In genomic region chr1:28840928-28841544, GRCh38 we compare ENCODE assay signal across 34 cellular contexts. TPM values are rescaled to one million over a fixed set of nuclear protein-coding genes. Genes with fewer than 3 reads are reported as not detected.
"Had no signal": no experiment of that assay in that cellular context is flagged by ENCODE, and none has a peak within 500 bp of the region (broad histone marks: within the 10 kb centered on the region; RNA-seq: fewer than 3 reads in every experiment).

No MANE protein-coding gene starts in this region.

- H3K27ac Mint-ChIP-seq: activated CD4-positive, alpha-beta T cell treated with anti-CD3 and anti-CD28 coated beads for 36 hours; activated CD8-positive, alpha-beta memory T cell treated with anti-CD3 and anti-CD28 coated beads, Interleukin-2, amount 10 ng/mL, durations not matched to agents 7 days and 5 days; activated CD8-positive, alpha-beta T cell treated with anti-CD3 and anti-CD28 coated beads, Interleukin-2, amount 10 ng/mL, durations not matched to agents 7 days and 5 days; activated naive CD4-positive, alpha-beta T cell treated with anti-CD3 and anti-CD28 coated beads, Interleukin-2, amount 50 U/mL, for 24 hours; activated naive CD8-positive, alpha-beta T cell treated with anti-CD3 and anti-CD28 coated beads, Interleukin-2, amount 50 U/mL, for 24 hours; activated T-helper 2 cell treated with anti-CD3 and anti-CD28 coated beads, Interferon-gamma antibody, Interleukin-2, Interleukin-4, amounts not matched to agents 10 μg/mL and 5 μg/mL and 100 μg/mL, durations not matched to agents 14 hours and 24 hours and 36 hours; natural killer cell treated with Interleukin-12 subunit alpha and Interleukin-12 subunit beta and Interleukin-15 and Interleukin-18, amount 100 ng/mL, for 72 hours; stimulated activated effector memory CD8-positive, alpha-beta T cell treated with anti-CD3 and anti-CD28 coated beads, Interleukin-12 subunit alpha, Interleukin-12 subunit beta, amount 100 ng/mL, for 72 hours; stimulated activated naive CD8-positive, alpha-beta T cell treated with anti-CD3 and anti-CD28 coated beads, Interleukin-15, Interleukin-2, amounts not matched to agents 100 ng/mL and 50 ng/mL, for 24 hours; T-helper 1 cell treated with Interleukin-12 subunit alpha and Interleukin-12 subunit beta and Interleukin-4 antibody, amounts not matched to agents 30 μg/mL and 1 μg/mL, for 36 hours had no signal

- H3K36me3 Mint-ChIP-seq: activated CD8-positive, alpha-beta memory T cell treated with anti-CD3 and anti-CD28 coated beads, Interleukin-2, amount 10 ng/mL, durations not matched to agents 7 days and 5 days; activated naive CD4-positive, alpha-beta T cell treated with anti-CD3 and anti-CD28 coated beads, Interleukin-2, amount 50 U/mL, for 24 hours; natural killer cell treated with Interleukin-12 subunit alpha and Interleukin-12 subunit beta and Interleukin-15 and Interleukin-18, amount 100 ng/mL, for 72 hours; stimulated activated effector memory CD8-positive, alpha-beta T cell treated with anti-CD3 and anti-CD28 coated beads, Interleukin-12 subunit alpha, Interleukin-12 subunit beta, amount 100 ng/mL, for 72 hours had no signal

- H2AFZ ChIP-seq: hepatocyte had no signal

- ATAC-seq: activated CD4-positive, alpha-beta T cell treated with anti-CD3 and anti-CD28 coated beads for 36 hours; activated CD8-positive, alpha-beta memory T cell treated with anti-CD3 and anti-CD28 coated beads, Interleukin-2, amount 10 ng/mL, durations not matched to agents 7 days and 5 days; activated CD8-positive, alpha-beta T cell treated with anti-CD3 and anti-CD28 coated beads, Interleukin-2, amount 10 ng/mL, durations not matched to agents 7 days and 5 days; activated naive CD8-positive, alpha-beta T cell treated with anti-CD3 and anti-CD28 coated beads, Interleukin-2, amount 50 U/mL, for 24 hours; gastroesophageal sphincter; left cardiac atrium; left ventricle myocardium superior; mucosa of descending colon; natural killer cell treated with Interleukin-12 subunit alpha and Interleukin-12 subunit beta and Interleukin-15 and Interleukin-18, amount 100 ng/mL, for 72 hours; sciatic nerve; stimulated activated effector memory CD8-positive, alpha-beta T cell treated with anti-CD3 and anti-CD28 coated beads, Interleukin-12 subunit alpha, Interleukin-12 subunit beta, amount 100 ng/mL, for 72 hours had no signal

- H3K4me2 ChIP-seq: hepatocyte had no signal

- H3K79me2 ChIP-seq: hepatocyte had no signal

- H3K36me3 ChIP-seq: gastroesophageal sphincter, thoracic aorta had no signal

- H3K4me3 ChIP-seq: gastroesophageal sphincter, hepatocyte, mucosa of descending colon, skin epidermis, thoracic aorta had no signal

- H3K27ac ChIP-seq: gastroesophageal sphincter, hepatocyte, skin epidermis, thoracic aorta had no signal

- H3K9me3 Mint-ChIP-seq: activated naive CD4-positive, alpha-beta T cell treated with anti-CD3 and anti-CD28 coated beads, Interleukin-2, amount 50 U/mL, for 24 hours; activated naive CD8-positive, alpha-beta T cell treated with anti-CD3 and anti-CD28 coated beads, Interleukin-2, amount 50 U/mL, for 24 hours; activated T-helper 2 cell treated with anti-CD3 and anti-CD28 coated beads, Interferon-gamma antibody, Interleukin-2, Interleukin-4, amounts not matched to agents 10 μg/mL and 5 μg/mL and 100 μg/mL, durations not matched to agents 14 hours and 24 hours and 36 hours; central memory CD8-positive, alpha-beta T cell; natural killer cell treated with Interleukin-12 subunit alpha and Interleukin-12 subunit beta and Interleukin-15 and Interleukin-18, amount 100 ng/mL, for 72 hours; stimulated activated effector memory CD8-positive, alpha-beta T cell treated with anti-CD3 and anti-CD28 coated beads, Interleukin-12 subunit alpha, Interleukin-12 subunit beta, amount 100 ng/mL, for 72 hours; stimulated activated naive CD8-positive, alpha-beta T cell treated with anti-CD3 and anti-CD28 coated beads, Interleukin-15, Interleukin-2, amounts not matched to agents 100 ng/mL and 50 ng/mL, for 24 hours; T-helper 1 cell treated with Interleukin-12 subunit alpha and Interleukin-12 subunit beta and Interleukin-4 antibody, amounts not matched to agents 30 μg/mL and 1 μg/mL, for 36 hours had no signal

- H3K4me1 ChIP-seq: gastroesophageal sphincter had no signal

- DNase-seq: activated CD4-positive, alpha-beta T cell treated with anti-CD3 and anti-CD28 coated beads for 36 hours; activated CD4-positive, CD25-positive, alpha-beta regulatory T cell; activated CD8-positive, alpha-beta memory T cell treated with anti-CD3 and anti-CD28 coated beads, Interleukin-2, amount 10 ng/mL, durations not matched to agents 7 days and 5 days; activated CD8-positive, alpha-beta T cell treated with anti-CD3 and anti-CD28 coated beads, Interleukin-2, amount 10 ng/mL, durations not matched to agents 7 days and 5 days; activated naive CD8-positive, alpha-beta T cell treated with anti-CD3 and anti-CD28 coated beads, Interleukin-2, amount 50 U/mL, for 24 hours; activated T-cell treated with anti-CD3 and anti-CD28 coated beads, Interleukin-2, amount 50 U/mL, for 48 hours; dermis blood vessel endothelial cell; effector CD4-positive, alpha-beta T cell; left cardiac atrium; left ventricle myocardium superior; mucosa of descending colon; stimulated activated CD4-positive, alpha-beta T cell treated with anti-CD3 and anti-CD28 coated beads, Interleukin-12 subunit alpha, Interleukin-12 subunit beta, amount 100 ng/mL, for 4 hours; stimulated activated CD4-positive, alpha-beta T cell treated with anti-CD3 and anti-CD28 coated beads, Interleukin-4, amount 100 ng/mL, for 24 hours; trophoblast cell had no signal

- H3K27me3 ChIP-seq: hepatocyte had no signal

- H3K9me3 ChIP-seq: gastroesophageal sphincter, mucosa of descending colon, thoracic aorta had no signal

- H3K4me1 Mint-ChIP-seq: central memory CD8-positive, alpha-beta T cell; stimulated activated effector memory CD8-positive, alpha-beta T cell treated with anti-CD3 and anti-CD28 coated beads, Interleukin-12 subunit alpha, Interleukin-12 subunit beta, amount 100 ng/mL, for 72 hours had no signal

- H3K4me3 Mint-ChIP-seq: activated CD4-positive, alpha-beta T cell treated with anti-CD3 and anti-CD28 coated beads for 36 hours; activated CD8-positive, alpha-beta memory T cell treated with anti-CD3 and anti-CD28 coated beads, Interleukin-2, amount 10 ng/mL, durations not matched to agents 7 days and 5 days; activated CD8-positive, alpha-beta T cell treated with anti-CD3 and anti-CD28 coated beads, Interleukin-2, amount 10 ng/mL, durations not matched to agents 7 days and 5 days; activated naive CD4-positive, alpha-beta T cell treated with anti-CD3 and anti-CD28 coated beads, Interleukin-2, amount 50 U/mL, for 24 hours; activated naive CD8-positive, alpha-beta T cell treated with anti-CD3 and anti-CD28 coated beads, Interleukin-2, amount 50 U/mL, for 24 hours; central memory CD8-positive, alpha-beta T cell; natural killer cell treated with Interleukin-12 subunit alpha and Interleukin-12 subunit beta and Interleukin-15 and Interleukin-18, amount 100 ng/mL, for 72 hours; stimulated activated effector memory CD8-positive, alpha-beta T cell treated with anti-CD3 and anti-CD28 coated beads, Interleukin-12 subunit alpha, Interleukin-12 subunit beta, amount 100 ng/mL, for 72 hours; stimulated activated naive CD8-positive, alpha-beta T cell treated with anti-CD3 and anti-CD28 coated beads, Interleukin-15, Interleukin-2, amounts not matched to agents 100 ng/mL and 50 ng/mL, for 24 hours; T-helper 1 cell treated with Interleukin-12 subunit alpha and Interleukin-12 subunit beta and Interleukin-4 antibody, amounts not matched to agents 30 μg/mL and 1 μg/mL, for 36 hours had no signal

RNA-seq across cellular contexts. Expression of gene OPRD1, which starts 29.1 kb away (rescaled TPM):
- total RNA-seq: activated CD8-positive, alpha-beta memory T cell treated with anti-CD3 and anti-CD28 coated beads, Interleukin-2, amount 10 ng/mL, durations not matched to agents 7 days and 5 days; activated CD8-positive, alpha-beta T cell treated with anti-CD3 and anti-CD28 coated beads, Interleukin-2, amount 10 ng/mL, durations not matched to agents 7 days and 5 days; activated T-helper 2 cell treated with anti-CD3 and anti-CD28 coated beads, Interferon-gamma antibody, Interleukin-2, Interleukin-4, amounts not matched to agents 10 μg/mL and 5 μg/mL and 100 μg/mL, durations not matched to agents 14 hours and 24 hours and 36 hours; epithelial cell of proximal tubule; left cardiac atrium; left ventricle myocardium superior; lung microvascular endothelial cell; mesenteric fat pad; myocyte; natural killer cell treated with Interleukin-12 subunit alpha and Interleukin-12 subunit beta and Interleukin-15 and Interleukin-18, amount 100 ng/mL, for 72 hours; posterior vena cava; renal cortical epithelial cell; sciatic nerve; subcutaneous adipose tissue; thoracic aorta had no signal
- polyA plus RNA-seq: keratinocyte had no signal
